9 cellular contexts compared by ENCODE assay signal in genomic region chr9:127214421-127215265, GRCh38. TPM values are rescaled to one million over a fixed set of nuclear protein-coding genes. Genes with fewer than 3 reads are reported as not detected.
DNase-seq lines count a peak whose midpoint lies in the region; ATAC-seq and TF ChIP-seq lines count a peak whose summit lies in the region.
"Had no signal": no experiment of that assay in that cellular context is flagged by ENCODE, and none has a peak within 500 bp of the region (broad histone marks: within the 10 kb centered on the region; RNA-seq: fewer than 3 reads in every experiment).

No MANE protein-coding gene starts in this region.

- DNase-seq in Caco-2 (peak; percentile 77), HT1080 (ENCODE audit: low read depth) (peak; percentile 28), PC-9 (peak; percentile 49 to 75), foreskin keratinocyte (peak; percentile 21 to 49), prostate gland (ENCODE audit: low spot score) (peak; percentile 71)

- H3K79me2 ChIP-seq in PC-9 (ENCODE audit: low read depth): no peaks in the 10 kb centered on the region

- no peaks in the 10 kb centered on the region for H3K27me3 ChIP-seq in Caco-2 (replicated peaks; ENCODE audit: control insufficient read depth, insufficient read depth, low read length)
- no peaks in the 10 kb centered on the region for H3K27me3 ChIP-seq in PC-9 (ENCODE audit: insufficient read depth, low read depth)
- peaks cover 14% of the 10 kb centered on the region for H3K27me3 ChIP-seq in foreskin keratinocyte
- H3K27me3 ChIP-seq in prostate gland (replicated peaks; ENCODE audit: insufficient read depth): no peaks in the 10 kb centered on the region

- H3F3A ChIP-seq in PC-9 (ENCODE audit: insufficient read depth, low read depth): no peaks in the 10 kb centered on the region; the same call in 1 of the 2 replicates

- no peak for TF ChIP-seq POLR2A in prostate gland (IDR thresholded peaks at IDR 0.05)

- H3K36me3 ChIP-seq in Caco-2 (ENCODE audit: control insufficient read depth, insufficient read depth, low read length): no peaks in the 10 kb centered on the region; the same call in 1 of the 2 replicates
- H3K36me3 ChIP-seq in PC-9 (ENCODE audit: low read depth): no peaks in the 10 kb centered on the region
- no peaks in the 10 kb centered on the region for H3K36me3 ChIP-seq in prostate gland

- no peak overlapping the region for H2AFZ ChIP-seq in PC-9

- H3K4me1 ChIP-seq in Caco-2: peaks cover 3% of the 10 kb centered on the region; the same call in 1 of the 2 replicates
- 0 out of 2 replicates have a peak, but pooled peaks cover 4% of the 10 kb centered on the region for H3K4me1 ChIP-seq in PC-9 (replicated peaks; ENCODE audit: insufficient read depth)
- H3K4me1 ChIP-seq in foreskin keratinocyte: no peaks in the 10 kb centered on the region
- H3K4me1 ChIP-seq in prostate gland (replicated peaks): no peaks in the 10 kb centered on the region

- H3K9me3 Mint-ChIP-seq in Caco-2 (ENCODE audit: unreplicated experiment): no peaks in the 10 kb centered on the region
- no peaks in the 10 kb centered on the region for H3K9me3 Mint-ChIP-seq in activated T-helper 17 cell treated with anti-CD3 and anti-CD28 coated beads, Interleukin-2, amount 50 U/mL, for 72 hours

- H3K27ac ChIP-seq in PC-9: no peak overlapping the region
- H3K27ac ChIP-seq in foreskin keratinocyte: no peak overlapping the region
- no peak overlapping the region for H3K27ac ChIP-seq in prostate gland
- H3K27ac ChIP-seq: SK-N-MC had no signal

- no peaks in the 10 kb centered on the region for H4K20me1 ChIP-seq in PC-9 (ENCODE audit: insufficient read depth)

- peak; percentile 76 for ATAC-seq in activated T-helper 17 cell treated with anti-CD3 and anti-CD28 coated beads, Interleukin-2, amount 50 U/mL, for 72 hours (replicated peaks)
- ATAC-seq in foreskin keratinocyte: peak; percentile 63
- no peak for ATAC-seq in HG02678 (IDR thresholded peaks at IDR 0.05; ENCODE audit: unreplicated experiment)
- no peak for ATAC-seq in HG03565 (IDR thresholded peaks at IDR 0.05; ENCODE audit: unreplicated experiment)

- TF ChIP-seq CTCF in Caco-2 (IDR thresholded peaks at IDR 0.05; ENCODE audit: insufficient read depth in 1 of 2, low read depth in 1 of 2, low read length in 1 of 2, severe bottlenecking in 1 of 2, unreplicated experiment in 1 of 2) (peak; percentile 85 to 92), PC-9 (conservative IDR thresholded peaks at IDR 0.05) (peak; percentile 89), foreskin keratinocyte (conservative IDR thresholded peaks at IDR 0.05) (peak; percentile 88), prostate gland (IDR thresholded peaks at IDR 0.05) (peak in 3 of 4 experiments; percentile 67 to 85 (median 84))

- H3K9me3 ChIP-seq in Caco-2 (no peaks in the 10 kb centered on the region), PC-9 (ENCODE audit: insufficient read depth, low read depth) (no peaks in the 10 kb centered on the region), prostate gland (no peaks in the 10 kb centered on the region)

- BruUV-seq in Caco-2 (replicated peaks; lab: Mats Ljungman, UMichigan) (no TSS peak), PC-9 (replicated peaks; lab: Mats Ljungman, UMichigan) (no TSS peak)

- no peaks in the 10 kb centered on the region for H3K27me3 Mint-ChIP-seq in Caco-2 (ENCODE audit: insufficient read depth, unreplicated experiment)
- H3K27me3 Mint-ChIP-seq in activated T-helper 17 cell treated with anti-CD3 and anti-CD28 coated beads, Interleukin-2, amount 50 U/mL, for 72 hours: no peaks in the 10 kb centered on the region

- no peaks in the 10 kb centered on the region for H3K9me2 ChIP-seq in PC-9 (ENCODE audit: insufficient read depth)

- H3K4me3 ChIP-seq in Caco-2 (ENCODE audit: low read depth, low read length) (no peak overlapping the region), PC-9 (no peak overlapping the region), prostate gland (no peak overlapping the region)
- H3K4me3 ChIP-seq: SK-N-MC had no signal

- POLR2A ChIA-PET in Caco-2 (lab: Charles Lee): interaction anchor here (0.9 kb wide), 1 partner anchor 10 kb away, joined by 3 read pairs; no protein-coding TSS in a partner anchor
- POLR2A ChIA-PET in PC-9 (lab: Charles Lee; ENCODE audit: unreplicated experiment): interaction anchor here (0.5 to 0.6 kb wide), 2 partner anchors 10 to 331 kb away, joined by 3 to 4 read pairs; no protein-coding TSS in a partner anchor

- intact Hi-C loops in Caco-2 (cut with micrococcal nuclease; ENCODE audit: unreplicated experiment) (loop anchor here (1.0 kb wide), 2 partner anchors 134 to 223 kb away; no protein-coding TSS in a partner anchor), PC-9 (cut with micrococcal nuclease; ENCODE audit: unreplicated experiment) (loop anchor here (1.0 kb wide), 4 partner anchors 134 to 372 kb away; partner anchors contain the start of gene SLC2A8), prostate gland (cut with DNase I) (loop anchor here (5.0 kb wide), 1 partner anchor 133 kb away; no protein-coding TSS in a partner anchor)

- no peak overlapping the region for H3K4me3 Mint-ChIP-seq in Caco-2 (ENCODE audit: unreplicated experiment)
- H3K4me3 Mint-ChIP-seq in activated T-helper 17 cell treated with anti-CD3 and anti-CD28 coated beads, Interleukin-2, amount 50 U/mL, for 72 hours: no peak overlapping the region

- WGBS in prostate gland: 30% methylated on average over 6 of the region's 6 CpGs

- H3K4me1 Mint-ChIP-seq in Caco-2 (ENCODE audit: low read depth, unreplicated experiment): peaks cover 14% of the 10 kb centered on the region
- no peaks in the 10 kb centered on the region for H3K4me1 Mint-ChIP-seq in activated T-helper 17 cell treated with anti-CD3 and anti-CD28 coated beads, Interleukin-2, amount 50 U/mL, for 72 hours

- H3K4me2 ChIP-seq in PC-9: no peak overlapping the region

- H3K36me3 Mint-ChIP-seq in Caco-2 (ENCODE audit: insufficient read depth, unreplicated experiment): no peaks in the 10 kb centered on the region
- H3K36me3 Mint-ChIP-seq in activated T-helper 17 cell treated with anti-CD3 and anti-CD28 coated beads, Interleukin-2, amount 50 U/mL, for 72 hours (ENCODE audit: low read depth): no peaks in the 10 kb centered on the region

- CTCF ChIA-PET in Caco-2 (lab: Charles Lee): interaction anchor here (0.5 to 2.9 kb wide), 8 partner anchors 10 to 465 kb away, joined by 3 to 20 read pairs (median 3); no protein-coding TSS in a partner anchor
- CTCF ChIA-PET in PC-9 (lab: Charles Lee): interaction anchor here (1.1 to 1.5 kb wide), 3 partner anchors 133 to 241 kb away, joined by 6 to 11 read pairs (median 7); partner anchors contain the start of gene SLC2A8

- no peak overlapping the region for H3K27ac Mint-ChIP-seq in Caco-2 (ENCODE audit: unreplicated experiment)
- no peak overlapping the region for H3K27ac Mint-ChIP-seq in activated T-helper 17 cell treated with anti-CD3 and anti-CD28 coated beads, Interleukin-2, amount 50 U/mL, for 72 hours

RNA-seq across cellular contexts. Expression of gene GARNL3, which starts 49.9 kb away (rescaled TPM):
- total RNA-seq in Caco-2 (2022) (11.8 and 15.2 TPM in 2 replicates), PC-9 (2021) (10.8 and 18.1 TPM in 2 replicates), foreskin keratinocyte (3.0 and 3.2 TPM in 2 replicates), prostate gland (10 to 100 TPM; 34.2 to 34.4 TPM)
- total RNA-seq in HT1080 (2014; rRNA removed; shearing (Covaris generic)): 1.2 and 1.5 TPM in 2 replicates
- polyA plus RNA-seq in HT1080 (2015; cell fraction: cytosol; rRNA removed): 0.90 and 1.5 TPM in 2 replicates
- polyA plus RNA-seq in HT1080 (2015; cell fraction: nucleus; rRNA removed): 2.7 and 3.6 TPM in 2 replicates
- total RNA-seq in activated T-helper 17 cell treated with anti-CD3 and anti-CD28 coated beads, Interleukin-2, amount 50 U/mL, for 72 hours: 1 to 10 TPM; 2.8 to 5.1 TPM
- 0.54 and 0.60 TPM in 2 replicates for polyA plus RNA-seq in foreskin keratinocyte

Comparison
In these comparisons a context has a peak if more than half of its experiments do, and no peak if none do; other contexts are left out.
1. ATAC-seq: peak in activated T-helper 17 cell treated with anti-CD3 and anti-CD28 coated beads, Interleukin-2, amount 50 U/mL, for 72 hours (single experiment) and foreskin keratinocyte (single experiment); none in HG02678 (single experiment) and HG03565 (single experiment).
2. Peak in every context shown above with its lines, with median percentiles within 50 percentile points of each other: DNase-seq and CTCF ChIP-seq.